In the genomic region with DNA sequence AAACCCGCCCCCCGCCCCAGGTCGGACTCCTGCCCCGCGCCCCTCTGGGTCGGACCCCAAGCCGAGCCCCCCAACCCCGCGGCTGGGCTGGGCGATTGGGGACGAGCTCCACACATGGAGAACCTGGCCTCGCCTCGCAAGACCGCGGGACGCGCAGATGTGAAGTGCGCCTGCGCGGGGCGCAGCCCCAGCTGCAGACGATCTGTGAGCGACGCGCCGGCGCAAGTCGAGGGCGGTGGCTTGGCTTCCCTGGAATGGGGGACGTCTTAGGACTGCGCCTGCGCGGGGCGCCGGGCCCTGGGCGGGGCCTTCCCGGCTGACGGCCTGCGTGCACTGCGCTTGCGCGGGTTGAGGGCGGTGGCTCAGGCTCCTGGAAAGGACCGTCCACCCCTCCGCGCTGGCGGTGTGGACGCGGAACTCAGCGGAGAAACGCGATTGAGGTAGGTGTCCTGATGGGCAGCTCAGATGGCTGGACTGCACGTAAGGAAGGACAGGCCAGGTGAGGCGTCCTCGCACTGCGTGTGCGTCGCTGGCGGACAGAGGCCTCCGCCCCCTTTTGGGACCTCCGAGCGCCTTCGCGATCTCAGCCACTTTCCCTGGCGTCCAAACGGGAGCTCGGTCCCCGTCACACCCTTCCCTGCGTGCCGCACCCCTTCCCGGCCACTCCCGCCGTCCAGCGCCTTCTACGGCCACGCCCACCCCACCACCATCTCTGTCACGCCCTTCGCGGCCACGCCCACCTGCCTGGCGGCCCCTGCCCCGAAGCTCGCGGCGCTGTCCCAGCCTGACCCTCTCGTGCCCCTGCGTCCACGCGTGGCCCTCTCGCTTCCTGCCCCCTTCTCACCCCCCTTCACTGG, we compare ENCODE assay signal across 8 cellular contexts. TPM values are rescaled to one million over a fixed set of nuclear protein-coding genes. Genes with fewer than 3 reads are reported as not detected.
DNase-seq lines count a peak whose midpoint lies in the region; ATAC-seq and TF ChIP-seq lines count a peak whose summit lies in the region.

A gene (plus strand): TSS at position 351 of the 857 bp plus-strand sequence. CDS start 1,278 bp downstream, outside the sequence.

- TF ChIP-seq CTCF in PC-9 (conservative IDR thresholded peaks at IDR 0.05) = no peak
- no peak for TF ChIP-seq CTCF in epithelial cell of proximal tubule (conservative IDR thresholded peaks at IDR 0.05; ENCODE audit: low read depth, low read length)

- H3K4me1 ChIP-seq in PC-9 (replicated peaks; ENCODE audit: insufficient read depth) = peaks cover 14% of the 10 kb centered on the region

- H3K9me3 ChIP-seq in PC-9 (ENCODE audit: insufficient read depth, low read depth) = no peaks in the 10 kb centered on the region

- H3K36me3 ChIP-seq in PC-9 (ENCODE audit: low read depth) = no peaks in the 10 kb centered on the region

- no TSS peak for BruUV-seq in PC-9 (replicated peaks; lab: Mats Ljungman, UMichigan)

- no peaks in the 10 kb centered on the region for H3K27me3 ChIP-seq in PC-9 (ENCODE audit: insufficient read depth, low read depth)

- DNase-seq in DMS53 (lab: John Stamatoyannopoulos, UW) = peak; percentile 96
- peak; percentile 93 for DNase-seq in KBM-7
- peak; percentile 72 to 97 for DNase-seq in PC-9
- DNase-seq in activated T-cell treated with anti-CD3 and anti-CD28 coated beads, Interleukin-2, amount 50 U/mL, for 1 hour = peak; percentile 100
- DNase-seq in epithelial cell of proximal tubule (ENCODE audit: low read depth) = peak; percentile 52
- DNase-seq in mucosa of gallbladder (ENCODE audit: low spot score) = peak; percentile 97
- DNase-seq in stimulated activated CD8-positive, alpha-beta memory T cell treated with anti-CD3 and anti-CD28 coated beads, Interleukin-4, amount 100 ng/mL, for 24 hours (ENCODE audit: low read depth) = peak; percentile 95

- CTCF ChIA-PET in PC-9 (lab: Charles Lee) = interaction anchor here (0.6 kb wide), 1 partner anchor 9 kb away, joined by 4 read pairs; no protein-coding TSS in a partner anchor

- H3K4me3 ChIP-seq in PC-9 (peak within 1 kb of the TSS; percentile 96), epithelial cell of proximal tubule (ENCODE audit: low read depth, low read length) (peak within 1 kb of the TSS; percentile 99)

- ATAC-seq in GM21717 (IDR thresholded peaks at IDR 0.05; ENCODE audit: unreplicated experiment) = peak; percentile 72

- H3K79me2 ChIP-seq in PC-9 (ENCODE audit: low read depth) = peaks cover 26% of the 10 kb centered on the region

- no peaks in the 10 kb centered on the region for H3F3A ChIP-seq in PC-9 (ENCODE audit: insufficient read depth, low read depth)

- peak within 1 kb of the TSS; percentile 91 for H3K27ac ChIP-seq in PC-9

- peak within 1 kb of the TSS; percentile 82 for H2AFZ ChIP-seq in PC-9

- no peaks in the 10 kb centered on the region for H3K9me2 ChIP-seq in PC-9 (ENCODE audit: insufficient read depth)

- POLR2A ChIA-PET in PC-9 (lab: Charles Lee; ENCODE audit: unreplicated experiment) = interaction anchor here (0.5 to 0.7 kb wide), 3 partner anchors 34 to 486 kb away, joined by 3 to 6 read pairs (median 3); no protein-coding TSS in a partner anchor

- H4K20me1 ChIP-seq in PC-9 (ENCODE audit: insufficient read depth) = no peaks in the 10 kb centered on the region

- in situ Hi-C loops in KBM-7 (cut with MboI; ENCODE audit: low pct_unique_long_range_greater_than_20kb, low sequenced_read_pairs) = no loop called here

- H3K4me2 ChIP-seq in PC-9 = peak within 1 kb of the TSS; percentile 81

- intact Hi-C loops in PC-9 (cut with micrococcal nuclease; ENCODE audit: unreplicated experiment) = no loop called here

RNA-seq across cellular contexts. Expression of the gene that starts here (rescaled TPM):
- total RNA-seq in PC-9 (2021) (64.5 and 82.0 TPM in 2 replicates), epithelial cell of proximal tubule (86.2 and 98.8 TPM in 2 replicates), mucosa of gallbladder (104 TPM)

Comparison
In these comparisons a context has a peak if more than half of its experiments do, and no peak if none do; other contexts are left out.
1. Peak in every context shown above with its lines: DNase-seq, ATAC-seq, H3K4me3 ChIP-seq and H3K27ac ChIP-seq.